1 cellular context compared by ENCODE assay signal in the genomic region with DNA sequence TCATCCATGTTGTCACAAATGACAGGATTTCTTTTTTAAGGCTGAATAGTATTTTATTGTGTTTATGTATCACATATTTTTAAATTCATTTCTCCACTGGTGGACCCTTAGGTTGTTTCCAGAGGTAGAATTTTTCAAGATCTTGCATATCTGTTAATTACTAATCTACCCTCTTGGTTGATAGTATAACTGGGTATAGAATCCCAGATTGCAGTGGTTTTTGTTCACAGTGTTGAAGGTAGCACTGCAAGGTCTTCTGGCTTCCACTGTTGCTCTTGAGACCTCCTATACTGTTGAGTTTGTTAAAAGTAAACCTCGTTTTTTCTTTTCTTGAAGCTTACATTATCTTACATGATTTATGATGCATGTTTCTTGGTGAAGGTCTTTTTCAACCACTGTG.
A peak's percentile ranks its signal among the peaks of the same experiment; 100 is the strongest.
TF ChIP-seq lines count a peak whose summit lies in the region.

No MANE protein-coding gene starts in this region.

TF ChIP-seq in HepG2, 621 proteins besides CTCF, POLR2A, EP300 and RAD21:
- TF ChIP-seq ZMAT3 (CRISPR knock-in tag; conservative IDR thresholded peaks at IDR 0.05) = no peak
- peak; percentile 96 for TF ChIP-seq ZFP1 (CRISPR knock-in tag; IDR thresholded peaks at IDR 0.05)
